Comparison of ENCODE assay signal across 9 cellular contexts in genomic region chr11:102046841-102047240, GRCh38. TPM values are rescaled to one million over a fixed set of nuclear protein-coding genes. Genes with fewer than 3 reads are reported as not detected.
DNase-seq lines count a peak whose midpoint lies in the region; ATAC-seq and TF ChIP-seq lines count a peak whose summit lies in the region.
"Had no signal": no experiment of that assay in that cellular context is flagged by ENCODE, and none has a peak within 500 bp of the region (broad histone marks: within the 10 kb centered on the region; RNA-seq: fewer than 3 reads in every experiment).

No MANE protein-coding gene starts in this region.

- H3K4me1 ChIP-seq in iPS-15b (ENCODE audit: control insufficient read depth, insufficient read depth, low read length) (peaks cover 3% of the 10 kb centered on the region), spleen (peaks cover 0 to 10% (median 3%) of the 10 kb centered on the region in 6 donors)

- H3K27ac ChIP-seq in spleen: no peak overlapping the region

- no peak overlapping the region for H3K27ac Mint-ChIP-seq in activated naive CD8-positive, alpha-beta T cell treated with anti-CD3 and anti-CD28 coated beads, Interleukin-2, amount 50 U/mL, for 24 hours

- TF ChIP-seq CTCF in spleen (IDR thresholded peaks at IDR 0.05 in 8 of 11, conservative IDR thresholded peaks at IDR 0.05 in 3 of 11): no peak

- H3K36me3 Mint-ChIP-seq in activated naive CD8-positive, alpha-beta T cell treated with anti-CD3 and anti-CD28 coated beads, Interleukin-2, amount 50 U/mL, for 24 hours (ENCODE audit: low read depth): no peaks in the 10 kb centered on the region

- no peak for TF ChIP-seq POLR2A in spleen (IDR thresholded peaks at IDR 0.05)

- H3K9me3 ChIP-seq in iPS-15b (ENCODE audit: control insufficient read depth, insufficient read depth, low read length) (no peaks in the 10 kb centered on the region), spleen (no peaks in the 10 kb centered on the region)

- H3K9me3 Mint-ChIP-seq in activated naive CD8-positive, alpha-beta T cell treated with anti-CD3 and anti-CD28 coated beads, Interleukin-2, amount 50 U/mL, for 24 hours: peaks cover 6% of the 10 kb centered on the region

- ATAC-seq in activated naive CD8-positive, alpha-beta T cell treated with anti-CD3 and anti-CD28 coated beads, Interleukin-2, amount 50 U/mL, for 24 hours: no peak
- ATAC-seq in GM21367 (IDR thresholded peaks at IDR 0.05; ENCODE audit: unreplicated experiment) (no peak), GM18870 (IDR thresholded peaks at IDR 0.05; ENCODE audit: unreplicated experiment) (no peak)

- DNase-seq in H7 (no peak), spleen (no peak), mesenteric fat pad (ENCODE audit: low spot score) (no peak)
- no peak for DNase-seq in activated naive CD8-positive, alpha-beta T cell treated with anti-CD3 and anti-CD28 coated beads, Interleukin-2, amount 50 U/mL, for 24 hours
- no peak for DNase-seq in activated naive CD4-positive, alpha-beta T cell treated with Interleukin-2 at 50 U/mL for 16 hours

- peak overlapping the region; percentile 51 for H3K4me3 Mint-ChIP-seq in activated naive CD8-positive, alpha-beta T cell treated with anti-CD3 and anti-CD28 coated beads, Interleukin-2, amount 50 U/mL, for 24 hours

- H3K9ac ChIP-seq in iPS-15b (ENCODE audit: low read depth, low read length): no peak overlapping the region

- H3K27me3 ChIP-seq in H7 (ENCODE audit: control insufficient read depth, insufficient read depth, low read length) (peaks cover 9% of the 10 kb centered on the region), iPS-15b (ENCODE audit: control insufficient read depth, insufficient read depth, low read length) (peaks cover 3% of the 10 kb centered on the region), spleen (replicated peaks in 1 of 7) (peaks cover 0 to 58% (median 15%) of the 10 kb centered on the region in 7 donors)

- H3K36me3 ChIP-seq in H7 (replicated peaks; ENCODE audit: control insufficient read depth, insufficient read depth, low read length) (no peaks in the 10 kb centered on the region), iPS-15b (ENCODE audit: control insufficient read depth, insufficient read depth, low read length) (no peaks in the 10 kb centered on the region), spleen (no peaks in the 10 kb centered on the region)

- intact Hi-C loops in spleen (cut with DNase I; ENCODE audit: low total_unique reads): no loop called here

- H3K4me3 ChIP-seq in H7 (ENCODE audit: insufficient read depth, low read depth, low read length) (peak overlapping the region; percentile 56), iPS-15b (ENCODE audit: low read depth, low read length) (peak overlapping the region; percentile 62), spleen (peak overlapping the region in 7 of 8 donors; percentile 20 to 59 (median 25))

- WGBS in spleen, 5 donors: 36 to 42% (median 40%) methylated on average over 4 of the region's 4 CpGs

- H3K4me1 Mint-ChIP-seq in activated naive CD8-positive, alpha-beta T cell treated with anti-CD3 and anti-CD28 coated beads, Interleukin-2, amount 50 U/mL, for 24 hours: peaks cover 5% of the 10 kb centered on the region

- H3K27me3 Mint-ChIP-seq in activated naive CD8-positive, alpha-beta T cell treated with anti-CD3 and anti-CD28 coated beads, Interleukin-2, amount 50 U/mL, for 24 hours: peaks cover 43% of the 10 kb centered on the region

RNA-seq across cellular contexts. Expression of gene CFAP300, which starts 0.4 kb away (rescaled TPM):
- total RNA-seq in H7 (2014; rRNA removed; shearing (Covaris generic)): 0.35 and 1.7 TPM in 2 replicates
- total RNA-seq in spleen: not detected
- polyA plus RNA-seq in spleen: under 1 TPM; 0.11 to 0.26 (median 0.21) TPM
- 3.0 TPM for total RNA-seq in mesenteric fat pad
- total RNA-seq: lung microvascular endothelial cell had no signal
